Comparison of ENCODE assay signal across 1 cellular context in genomic region chr4:15525080-15525479, GRCh38.
TF ChIP-seq lines count a peak whose summit lies in the region.

No MANE protein-coding gene starts in this region.

TF ChIP-seq in HCT116, 20 proteins besides CTCF, POLR2A, EP300 and RAD21:
- TF ChIP-seq CBX3 (IDR thresholded peaks at IDR 0.05; ENCODE audit: low read depth) (no peak), SP1 (IDR thresholded peaks at IDR 0.05; ENCODE audit: low read depth) (peak; percentile 42), REST (IDR thresholded peaks at IDR 0.05; ENCODE audit: low read depth) (no peak), EZH2phosphoT487 (IDR thresholded peaks at IDR 0.05; ENCODE audit: borderline replicate concordance) (no peak), ELF1 (IDR thresholded peaks at IDR 0.05; ENCODE audit: borderline replicate concordance, low read depth) (no peak), ATF3 (IDR thresholded peaks at IDR 0.05) (0 out of 2 replicates have a peak, but pooled peaks have one; percentile 19), CEBPB (IDR thresholded peaks at IDR 0.05; ENCODE audit: low read depth) (no peak), SRF (IDR thresholded peaks at IDR 0.05; ENCODE audit: low read depth) (no peak), JUND (IDR thresholded peaks at IDR 0.05) (no peak), YY1 (IDR thresholded peaks at IDR 0.05; ENCODE audit: extremely low read depth, insufficient replicate concordance, low read depth, low read length) (peak; percentile 14), POLR2AphosphoS5 (IDR thresholded peaks at IDR 0.05; ENCODE audit: low read depth, low read length) (no peak), ZFX (IDR thresholded peaks at IDR 0.05) (no peak)
- TF ChIP-seq, protein P1, sequence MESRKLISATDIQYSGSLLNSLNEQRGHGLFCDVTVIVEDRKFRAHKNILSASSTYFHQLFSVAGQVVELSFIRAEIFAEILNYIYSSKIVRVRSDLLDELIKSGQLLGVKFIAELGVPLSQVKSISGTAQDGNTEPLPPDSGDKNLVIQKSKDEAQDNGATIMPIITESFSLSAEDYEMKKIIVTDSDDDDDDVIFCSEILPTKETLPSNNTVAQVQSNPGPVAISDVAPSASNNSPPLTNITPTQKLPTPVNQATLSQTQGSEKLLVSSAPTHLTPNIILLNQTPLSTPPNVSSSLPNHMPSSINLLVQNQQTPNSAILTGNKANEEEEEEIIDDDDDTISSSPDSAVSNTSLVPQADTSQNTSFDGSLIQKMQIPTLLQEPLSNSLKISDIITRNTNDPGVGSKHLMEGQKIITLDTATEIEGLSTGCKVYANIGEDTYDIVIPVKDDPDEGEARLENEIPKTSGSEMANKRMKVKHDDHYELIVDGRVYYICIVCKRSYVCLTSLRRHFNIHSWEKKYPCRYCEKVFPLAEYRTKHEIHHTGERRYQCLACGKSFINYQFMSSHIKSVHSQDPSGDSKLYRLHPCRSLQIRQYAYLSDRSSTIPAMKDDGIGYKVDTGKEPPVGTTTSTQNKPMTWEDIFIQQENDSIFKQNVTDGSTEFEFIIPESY (IDR thresholded peaks at IDR 0.05; ENCODE audit: extremely low read depth, insufficient replicate concordance, low read length), result no peak
TF ChIP-seq in HCT116: peak in this region for 3.
